Comparison of ENCODE assay signal across 12 cellular contexts in genomic region chr6:12137480-12137879, GRCh38.
DNase-seq lines count a peak whose midpoint lies in the region; ATAC-seq and TF ChIP-seq lines count a peak whose summit lies in the region.
"Had no signal": no experiment of that assay in that cellular context is flagged by ENCODE, and none has a peak within 500 bp of the region (broad histone marks: within the 10 kb centered on the region; RNA-seq: fewer than 3 reads in every experiment).

No MANE protein-coding gene starts in this region.

- peaks cover 16% of the 10 kb centered on the region; the same call in 1 of the 2 replicates for H3K36me3 ChIP-seq in SK-N-MC (ENCODE audit: insufficient read depth, low read length)
- no peaks in the 10 kb centered on the region; the same call in 1 of the 2 replicates for H3K36me3 ChIP-seq in MM.1S (replicated peaks; ENCODE audit: insufficient read depth, low read length)

- no peaks in the 10 kb centered on the region for H4K20me1 ChIP-seq in MM.1S (ENCODE audit: insufficient read depth, low read length)

- ATAC-seq in GM18868 (IDR thresholded peaks at IDR 0.05; ENCODE audit: unreplicated experiment) = no peak

- H3K79me2 ChIP-seq in MM.1S (ENCODE audit: low read length) = no peaks in the 10 kb centered on the region

- peaks cover 12% of the 10 kb centered on the region; the same call in 1 of the 2 replicates for H3K4me1 ChIP-seq in MM.1S (ENCODE audit: low read length)

- H3K9ac ChIP-seq in SK-N-MC (ENCODE audit: insufficient read length) (no peak overlapping the region), MM.1S (ENCODE audit: low read length) (no peak overlapping the region)
- H3K9ac ChIP-seq: KMS-11 had no signal

- TF ChIP-seq CTCF in MM.1S (IDR thresholded peaks at IDR 0.05; ENCODE audit: low read length) = no peak

- no peak overlapping the region for H2AFZ ChIP-seq in MM.1S (ENCODE audit: low read length)

- peak overlapping the region; percentile 13; the same call in 1 of the 2 replicates for H3K27ac ChIP-seq in SK-N-MC
- H3K27ac ChIP-seq in MM.1S (ENCODE audit: low read length) = no peak overlapping the region
- H3K27ac ChIP-seq: KMS-11 had no signal

- H3K9me3 ChIP-seq in SK-N-MC (ENCODE audit: low read depth, low read length) = no peaks in the 10 kb centered on the region
- H3K9me3 ChIP-seq in MM.1S (replicated peaks; ENCODE audit: insufficient read depth, low read length) = no peaks in the 10 kb centered on the region

- no peak overlapping the region for H3K4me2 ChIP-seq in MM.1S (ENCODE audit: low read depth, low read length)
- H3K4me2 ChIP-seq: KMS-11 had no signal

- DNase-seq in GF-D8 (lab: John Stamatoyannopoulos, UW) = peak; percentile 14
- DNase-seq in SK-N-MC (ENCODE audit: low read depth, low spot score) = peak; percentile 39
- peak; percentile 28 for DNase-seq in glomerular visceral epithelial cell (ENCODE audit: extremely low spot score)
- peak; percentile 59 for DNase-seq in skeletal muscle cell (ENCODE audit: low read depth)
- DNase-seq in MM.1S = no peak
- DNase-seq in HEK293T (ENCODE audit: extremely low spot score) = no peak
- DNase-seq in SKM-1 treated with dmso at 0.1 percent for 144 hours (lab: John Stamatoyannopoulos, UW; ENCODE audit: unreplicated experiment) = no peak
- DNase-seq: H7, SHP77 treated with DMSO at 0.1 percent for 48 hours had no signal

- POLR2A ChIA-PET in HEK293T (lab: Yijun Ruan, JAX) = no interaction called here

- no peaks in the 10 kb centered on the region for H3K27me3 ChIP-seq in MM.1S (replicated peaks; ENCODE audit: insufficient read depth, low read length)

- CTCF ChIA-PET in HEK293T (lab: Yijun Ruan, JAX) = no interaction called here

- no peaks in the 10 kb centered on the region for H3F3A ChIP-seq in MM.1S (ENCODE audit: insufficient read depth, low read length)

- H3K9me2 ChIP-seq in MM.1S (replicated peaks; ENCODE audit: insufficient read depth, low read length) = no peaks in the 10 kb centered on the region

- H3K4me3 ChIP-seq in SK-N-MC (no peak overlapping the region), skeletal muscle cell (ENCODE audit: low read depth, low read length) (no peak overlapping the region), MM.1S (ENCODE audit: low read length) (no peak overlapping the region)
- H3K4me3 ChIP-seq: GM12878 had no signal

TF ChIP-seq in HEK293T, 16 proteins besides CTCF, POLR2A, EP300 and RAD21:
- no peak for TF ChIP-seq SP1 (IDR thresholded peaks at IDR 0.05)
- TF ChIP-seq FOXM1 (IDR thresholded peaks at IDR 0.05; ENCODE audit: borderline replicate concordance) = no peak
- no peak for TF ChIP-seq ZNF384 (IDR thresholded peaks at IDR 0.05)
- no peak for TF ChIP-seq FOXA1 (IDR thresholded peaks at IDR 0.05)
TF ChIP-seq in HEK293T: peak in this region for 0.

Comparison
In these comparisons a context has a peak if more than half of its experiments do, and no peak if none do; other contexts are left out.
1. DNase-seq: peak in GF-D8 (single experiment), SK-N-MC (single experiment), glomerular visceral epithelial cell (single experiment) and skeletal muscle cell (single experiment); none in MM.1S (single experiment), HEK293T (single experiment) and SKM-1 treated with dmso at 0.1 percent for 144 hours (single experiment).